Comparison of ENCODE assay signal across 3 cellular contexts in the genomic region with DNA sequence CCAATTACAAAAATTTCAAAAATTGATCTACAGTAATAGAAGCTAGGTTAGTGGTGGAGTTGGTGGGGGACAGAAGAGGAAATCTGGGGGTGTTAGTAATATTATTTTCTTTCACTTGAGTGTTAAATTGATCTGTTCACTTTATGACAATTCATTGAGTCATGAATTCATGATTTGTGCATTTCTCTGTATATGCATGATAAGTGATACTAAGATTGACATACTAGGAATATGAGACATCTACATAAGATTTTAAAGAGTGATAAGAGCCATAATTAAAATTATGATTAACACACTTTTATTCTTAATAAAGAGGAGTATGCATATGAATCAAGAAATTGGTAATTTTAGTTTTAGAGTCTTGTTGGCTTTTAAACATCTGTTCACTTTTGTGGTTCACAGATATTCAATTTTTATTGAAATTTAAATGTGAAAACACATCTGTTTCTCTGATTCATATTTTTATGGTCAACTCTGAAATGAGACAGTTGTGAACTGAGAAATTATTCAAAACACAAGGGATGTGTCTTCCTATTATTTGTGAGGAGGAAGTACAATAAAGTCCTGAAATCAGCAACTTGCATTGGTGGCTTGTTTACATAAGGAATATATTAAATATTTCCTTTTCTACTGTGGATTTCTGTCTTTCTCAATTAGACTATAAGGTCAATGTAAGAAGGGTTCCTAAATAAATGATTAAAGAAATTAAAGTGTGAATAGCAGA.
TF ChIP-seq lines count a peak whose summit lies in the region.

No MANE protein-coding gene starts in this region.

TF ChIP-seq in liver, 16 proteins besides CTCF, POLR2A, EP300 and RAD21:
- TF ChIP-seq, protein P1, sequence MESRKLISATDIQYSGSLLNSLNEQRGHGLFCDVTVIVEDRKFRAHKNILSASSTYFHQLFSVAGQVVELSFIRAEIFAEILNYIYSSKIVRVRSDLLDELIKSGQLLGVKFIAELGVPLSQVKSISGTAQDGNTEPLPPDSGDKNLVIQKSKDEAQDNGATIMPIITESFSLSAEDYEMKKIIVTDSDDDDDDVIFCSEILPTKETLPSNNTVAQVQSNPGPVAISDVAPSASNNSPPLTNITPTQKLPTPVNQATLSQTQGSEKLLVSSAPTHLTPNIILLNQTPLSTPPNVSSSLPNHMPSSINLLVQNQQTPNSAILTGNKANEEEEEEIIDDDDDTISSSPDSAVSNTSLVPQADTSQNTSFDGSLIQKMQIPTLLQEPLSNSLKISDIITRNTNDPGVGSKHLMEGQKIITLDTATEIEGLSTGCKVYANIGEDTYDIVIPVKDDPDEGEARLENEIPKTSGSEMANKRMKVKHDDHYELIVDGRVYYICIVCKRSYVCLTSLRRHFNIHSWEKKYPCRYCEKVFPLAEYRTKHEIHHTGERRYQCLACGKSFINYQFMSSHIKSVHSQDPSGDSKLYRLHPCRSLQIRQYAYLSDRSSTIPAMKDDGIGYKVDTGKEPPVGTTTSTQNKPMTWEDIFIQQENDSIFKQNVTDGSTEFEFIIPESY (IDR thresholded peaks at IDR 0.05), result no peak
- TF ChIP-seq FOXA2 (IDR thresholded peaks at IDR 0.05), result no peak

TF ChIP-seq in HepG2, 621 proteins besides CTCF, POLR2A, EP300 and RAD21:
- TF ChIP-seq ZNF563 (CRISPR knock-in tag; IDR thresholded peaks at IDR 0.05) (no peak), ZFP36L1 (CRISPR knock-in tag; IDR thresholded peaks at IDR 0.05) (no peak), DNMT1 (CRISPR knock-in tag; IDR thresholded peaks at IDR 0.05) (no peak), ZBTB38 (CRISPR knock-in tag; IDR thresholded peaks at IDR 0.05) (no peak), CBX5 (CRISPR knock-in tag; IDR thresholded peaks at IDR 0.05; ENCODE audit: borderline replicate concordance) (no peak), JARID2 (CRISPR knock-in tag; IDR thresholded peaks at IDR 0.05; ENCODE audit: insufficient replicate concordance) (no peak), RBM39 (IDR thresholded peaks at IDR 0.05; ENCODE audit: low read depth, low read length, poor library complexity, severe bottlenecking) (no peak), SRSF9 (IDR thresholded peaks at IDR 0.05; ENCODE audit: borderline replicate concordance, insufficient read depth, low read depth, low read length, poor library complexity, severe bottlenecking) (no peak), ZNF235 (CRISPR knock-in tag; IDR thresholded peaks at IDR 0.05; ENCODE audit: borderline replicate concordance) (no peak)
- TF ChIP-seq, protein P2, sequence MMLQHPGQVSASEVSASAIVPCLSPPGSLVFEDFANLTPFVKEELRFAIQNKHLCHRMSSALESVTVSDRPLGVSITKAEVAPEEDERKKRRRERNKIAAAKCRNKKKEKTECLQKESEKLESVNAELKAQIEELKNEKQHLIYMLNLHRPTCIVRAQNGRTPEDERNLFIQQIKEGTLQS (CRISPR knock-in tag; IDR thresholded peaks at IDR 0.05), result no peak
- TF ChIP-seq, protein P3, sequence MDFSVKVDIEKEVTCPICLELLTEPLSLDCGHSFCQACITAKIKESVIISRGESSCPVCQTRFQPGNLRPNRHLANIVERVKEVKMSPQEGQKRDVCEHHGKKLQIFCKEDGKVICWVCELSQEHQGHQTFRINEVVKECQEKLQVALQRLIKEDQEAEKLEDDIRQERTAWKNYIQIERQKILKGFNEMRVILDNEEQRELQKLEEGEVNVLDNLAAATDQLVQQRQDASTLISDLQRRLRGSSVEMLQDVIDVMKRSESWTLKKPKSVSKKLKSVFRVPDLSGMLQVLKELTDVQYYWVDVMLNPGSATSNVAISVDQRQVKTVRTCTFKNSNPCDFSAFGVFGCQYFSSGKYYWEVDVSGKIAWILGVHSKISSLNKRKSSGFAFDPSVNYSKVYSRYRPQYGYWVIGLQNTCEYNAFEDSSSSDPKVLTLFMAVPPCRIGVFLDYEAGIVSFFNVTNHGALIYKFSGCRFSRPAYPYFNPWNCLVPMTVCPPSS (IDR thresholded peaks at IDR 0.05), result no peak

TF ChIP-seq in H1, 55 proteins besides CTCF, POLR2A, EP300 and RAD21:
- TF ChIP-seq CBX5 (IDR thresholded peaks at IDR 0.05; ENCODE audit: low read depth, low read length), result no peak
- TF ChIP-seq HDAC2 (IDR thresholded peaks at IDR 0.05; ENCODE audit: borderline replicate concordance in 1 of 2, low read depth in 2 of 2, low read length in 2 of 2), result no peak
